In the genomic region with DNA sequence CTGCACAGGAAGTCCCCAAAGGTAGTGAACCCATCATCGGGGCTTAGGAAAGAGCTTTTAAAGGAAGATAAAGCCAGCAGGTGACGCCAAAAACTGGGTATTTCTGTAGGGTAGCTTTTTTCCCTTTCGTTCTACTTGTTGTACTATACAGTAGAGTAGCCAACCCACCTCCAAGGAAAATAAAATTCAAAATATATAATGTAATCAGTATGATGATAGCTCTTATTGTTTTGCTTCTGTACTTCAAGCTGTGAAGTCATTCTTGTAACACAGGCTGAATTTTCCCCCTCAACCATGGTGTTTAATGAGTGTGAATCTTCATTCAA, we compare ENCODE assay signal across 11 cellular contexts.
DNase-seq lines count a peak whose midpoint lies in the region; ATAC-seq, FAIRE-seq and TF ChIP-seq lines count a peak whose summit lies in the region.
"Had no signal": no experiment of that assay in that cellular context is flagged by ENCODE, and none has a peak within 500 bp of the region (broad histone marks: within the 10 kb centered on the region; RNA-seq: fewer than 3 reads in every experiment).

No MANE protein-coding gene starts in this region.

- POLR2A ChIA-PET in T-cell (lab: Charles Lee) (interaction anchor here (0.6 to 1.2 kb wide), 3 partner anchors 75 to 912 kb away, joined by 3 read pairs; a partner anchor contains a TSS), HepG2 (lab: Yijun Ruan, JAX) (no interaction called here)

- no peak for FAIRE-seq in HepG2 (lab: Jason Lieb, UNC)
- no peak for FAIRE-seq in frontal cortex (lab: Jason Lieb, UNC)

- peak overlapping the region; percentile 87 to 91 for H3K27ac Mint-ChIP-seq in T-cell
- H3K27ac Mint-ChIP-seq: neural progenitor cell had no signal

- H3K36me3 Mint-ChIP-seq in T-cell: no peaks in the 10 kb centered on the region
- H3K36me3 Mint-ChIP-seq: neural progenitor cell had no signal

- H3K79me2 ChIP-seq in HepG2 (ENCODE audit: insufficient read depth, low read length): no peaks in the 10 kb centered on the region

- DNase-seq in heart left ventricle (no peak), Right ventricle myocardium superior (no peak), T-cell (no peak), esophagus squamous epithelium (lab: John Stamatoyannopoulos, UW) (no peak), suprapubic skin (ENCODE audit: low spot score in 2 of 2) (no peak), head of caudate nucleus (no peak), HepG2 (ENCODE audit: low spot score) (no peak), frontal cortex (ENCODE audit: low spot score in 2 of 2) (no peak)
- DNase-seq: NCI-H1694; stimulated activated CD4-positive, alpha-beta T cell treated with anti-CD3 and anti-CD28 coated beads, Interleukin-12 subunit alpha, Interleukin-12 subunit beta, amount 100 ng/mL, for 4 hours had no signal

- H3K4me3 Mint-ChIP-seq in T-cell: peak overlapping the region; percentile 74 to 96 (median 84)
- H3K4me3 Mint-ChIP-seq: neural progenitor cell had no signal

- H4K20me1 ChIP-seq in HepG2 (ENCODE audit: insufficient read depth, low read length): no peaks in the 10 kb centered on the region

- TF ChIP-seq CTCF in heart left ventricle (IDR thresholded peaks at IDR 0.05): no peak
- no peak for TF ChIP-seq CTCF in esophagus squamous epithelium (IDR thresholded peaks at IDR 0.05)
- no peak for TF ChIP-seq CTCF in suprapubic skin (IDR thresholded peaks at IDR 0.05)
- no peak for TF ChIP-seq CTCF in HepG2 (CRISPR knock-in tag; IDR thresholded peaks at IDR 0.05)

- intact Hi-C loops in heart left ventricle (cut with DNase I) (loop anchor here in 5 of 10 donors (5.0 to 10.0 kb wide), 4 partner anchors 49 to 179 kb away; no protein-coding TSS in a partner anchor), Right ventricle myocardium superior (cut with DNase I) (loop anchor here (5.0 kb wide), 1 partner anchor 52 kb away; no protein-coding TSS in a partner anchor), esophagus squamous epithelium (cut with DNase I) (no loop called here), head of caudate nucleus (cut with DNase I) (no loop called here), HepG2 (cut with micrococcal nuclease; ENCODE audit: unreplicated experiment) (no loop called here)

- no peaks in the 10 kb centered on the region for H3K27me3 ChIP-seq in heart left ventricle
- H3K27me3 ChIP-seq in esophagus squamous epithelium: peaks cover 0 to 26% (median 0%) of the 10 kb centered on the region in 4 donors
- H3K27me3 ChIP-seq in suprapubic skin: no peaks in the 10 kb centered on the region
- H3K27me3 ChIP-seq in HepG2 (ENCODE audit: control insufficient read depth in 1 of 2, insufficient read depth in 2 of 2, low read length in 2 of 2): no peaks in the 10 kb centered on the region

- no peaks in the 10 kb centered on the region for H3K36me3 ChIP-seq in heart left ventricle
- no peaks in the 10 kb centered on the region for H3K36me3 ChIP-seq in esophagus squamous epithelium
- no peaks in the 10 kb centered on the region for H3K36me3 ChIP-seq in suprapubic skin
- H3K36me3 ChIP-seq in HepG2 (replicated peaks in 1 of 2; ENCODE audit: control insufficient read depth in 1 of 2, insufficient read depth in 2 of 2, low read length in 2 of 2): no peaks in the 10 kb centered on the region
- H3K36me3 ChIP-seq: neural progenitor cell had no signal

- BruUV-seq in HepG2 (replicated peaks; lab: Mats Ljungman, UMichigan): no TSS peak

- no peaks in the 10 kb centered on the region for H3K27me3 Mint-ChIP-seq in T-cell

- H3K9ac ChIP-seq in HepG2 (ENCODE audit: insufficient read depth, low read depth, low read length): no peak overlapping the region
- H3K9ac ChIP-seq: neural progenitor cell had no signal

- in situ Hi-C loops in HepG2 (cut with HindIII; ENCODE audit: extremely low pct_ligation_motif_present, low pct_unique_long_range_greater_than_20kb): no loop called here

- H3K4me1 Mint-ChIP-seq in T-cell: peaks cover 69 to 80% (median 72%) of the 10 kb centered on the region in 3 donors

- TF ChIP-seq POLR2A in heart left ventricle (IDR thresholded peaks at IDR 0.05): no peak
- TF ChIP-seq POLR2A in esophagus squamous epithelium (IDR thresholded peaks at IDR 0.05): no peak
- no peak for TF ChIP-seq POLR2A in suprapubic skin (IDR thresholded peaks at IDR 0.05)
- no peak for TF ChIP-seq POLR2A in HepG2 (IDR thresholded peaks at IDR 0.05; ENCODE audit: insufficient read depth in 1 of 2, low read depth in 2 of 2, low read length in 2 of 2)

- H3K4me3 ChIP-seq in heart left ventricle (no peak overlapping the region), esophagus squamous epithelium (no peak overlapping the region), suprapubic skin (no peak overlapping the region), HepG2 (replicated peaks in 1 of 3; ENCODE audit: insufficient read depth in 1 of 3, low read depth in 2 of 3, low read length in 3 of 3) (no peak overlapping the region)
- H3K4me3 ChIP-seq: neural progenitor cell had no signal

- H3K4me1 ChIP-seq in heart left ventricle (peaks cover 3 to 83% (median 43%) of the 10 kb centered on the region in 12 donors), esophagus squamous epithelium (peaks cover 17 to 51% (median 21%) of the 10 kb centered on the region in 3 donors), suprapubic skin (peaks cover 42% of the 10 kb centered on the region), HepG2 (ENCODE audit: insufficient read depth, low read length) (peaks cover 8% of the 10 kb centered on the region; the same call in 1 of the 2 replicates)

- ATAC-seq in heart left ventricle: no peak
- ATAC-seq in Right ventricle myocardium superior (ENCODE audit: poor library complexity): no peak
- no peak for ATAC-seq in T-cell (replicated peaks in 1 of 4)
- no peak for ATAC-seq in HepG2

- WGBS in heart left ventricle, 4 donors: 73 to 82% (median 78%) methylated on average over 3 of the region's 3 CpGs
- 77 to 87% methylated on average over 3 of the region's 3 CpGs for whole genome bisulfite sequencing in esophagus squamous epithelium, 2 donors
- WGBS in suprapubic skin: 88% methylated on average over 3 of the region's 3 CpGs
- WGBS in HepG2 (ENCODE audit: low lambda C conversion rate): 96% methylated on average over 3 of the region's 3 CpGs

- H3K9me3 ChIP-seq in heart left ventricle (no peaks in the 10 kb centered on the region), esophagus squamous epithelium (no peaks in the 10 kb centered on the region), suprapubic skin (no peaks in the 10 kb centered on the region), HepG2 (ENCODE audit: low read length) (no peaks in the 10 kb centered on the region)

- peak overlapping the region in 11 of 12 donors; percentile 69 to 93 (median 84) for H3K27ac ChIP-seq in heart left ventricle
- H3K27ac ChIP-seq in esophagus squamous epithelium: peak overlapping the region; percentile 12 to 57 (median 33)
- H3K27ac ChIP-seq in suprapubic skin: peak overlapping the region; percentile 70
- H3K27ac ChIP-seq in HepG2 (ENCODE audit: extremely low read length, insufficient read depth, low read length): no peak overlapping the region
- H3K27ac ChIP-seq: neural progenitor cell had no signal

- TF ChIP-seq RAD21 in HepG2 (CRISPR knock-in tag; IDR thresholded peaks at IDR 0.05): no peak

- no peaks in the 10 kb centered on the region for H3K9me3 Mint-ChIP-seq in T-cell
- H3K9me3 Mint-ChIP-seq: neural progenitor cell had no signal

- no peak for TF ChIP-seq EP300 in suprapubic skin (IDR thresholded peaks at IDR 0.05)
- no peak for TF ChIP-seq EP300 in HepG2 (IDR thresholded peaks at IDR 0.05; ENCODE audit: low read depth in 2 of 2, low read length in 2 of 2)
- no peak for TF ChIP-seq EP300 in HepG2 (CRISPR knock-in tag; IDR thresholded peaks at IDR 0.05; ENCODE audit: borderline replicate concordance)

- no peak overlapping the region for H2AFZ ChIP-seq in HepG2 (ENCODE audit: low read length)
- H2AFZ ChIP-seq: neural progenitor cell had no signal

- CTCF ChIA-PET in T-cell (lab: Charles Lee): interaction anchor here in 1 of 2 donors (0.8 to 1.0 kb wide), 3 partner anchors 17 to 398 kb away, joined by 3 to 4 read pairs (median 3); no protein-coding TSS in a partner anchor
- CTCF ChIA-PET in HepG2 (lab: Yijun Ruan, JAX; ENCODE audit: low intra/inter-chr PET ratio, low total read pairs): no interaction called here

- no peak overlapping the region for H3K4me2 ChIP-seq in HepG2 (ENCODE audit: low read depth, low read length)
- H3K4me2 ChIP-seq: neural progenitor cell had no signal

TF ChIP-seq in HepG2, 621 proteins besides CTCF, POLR2A, EP300 and RAD21:
- TF ChIP-seq ZNF446 (CRISPR knock-in tag; IDR thresholded peaks at IDR 0.05): no peak
